1 cellular context compared by ENCODE assay signal in the genomic region with DNA sequence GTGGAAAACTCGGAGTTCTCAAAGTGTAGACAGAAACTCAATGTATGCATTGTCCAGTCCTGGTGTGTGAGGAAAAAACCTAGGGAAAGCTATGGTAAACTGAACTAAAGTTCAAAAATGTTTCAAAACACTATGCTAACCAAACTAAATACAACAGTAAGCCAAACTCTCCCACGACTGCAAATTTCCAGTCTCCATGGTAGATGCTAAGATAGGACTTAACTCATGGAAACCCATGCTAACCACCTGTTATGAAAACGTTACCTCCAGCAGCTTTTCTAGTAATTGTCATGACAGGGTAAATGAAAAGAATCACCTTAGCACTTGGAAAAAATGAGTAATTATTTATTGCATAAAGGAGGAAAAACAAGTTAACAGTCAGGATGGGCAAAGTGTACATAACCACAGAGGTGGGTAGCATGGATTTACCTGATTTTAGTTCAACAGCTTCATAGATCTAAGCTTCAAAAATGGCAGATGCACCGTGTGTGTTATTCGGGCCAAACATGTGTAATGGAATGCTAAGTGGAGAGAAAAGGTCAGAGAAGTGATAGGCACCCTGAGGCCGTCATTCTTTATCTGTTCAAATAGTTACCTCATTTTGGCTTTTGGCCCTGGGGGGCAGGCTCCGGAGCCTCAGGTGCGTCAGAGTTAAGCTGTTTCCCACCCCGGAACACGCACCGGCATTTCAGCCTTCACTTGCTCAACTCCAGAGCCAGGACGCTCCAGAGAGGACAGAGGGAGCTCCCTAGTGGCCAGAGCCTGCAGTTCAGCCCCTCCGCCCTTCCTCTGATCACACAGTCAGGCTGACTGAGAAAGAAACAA.
A peak's percentile ranks its signal among the peaks of the same experiment; 100 is the strongest.
TF ChIP-seq lines count a peak whose summit lies in the region.

No MANE protein-coding gene starts in this region.

TF ChIP-seq in HepG2, 621 proteins besides CTCF, POLR2A, EP300 and RAD21 (continued from another document and continues in another):
- TF ChIP-seq, protein P1, sequence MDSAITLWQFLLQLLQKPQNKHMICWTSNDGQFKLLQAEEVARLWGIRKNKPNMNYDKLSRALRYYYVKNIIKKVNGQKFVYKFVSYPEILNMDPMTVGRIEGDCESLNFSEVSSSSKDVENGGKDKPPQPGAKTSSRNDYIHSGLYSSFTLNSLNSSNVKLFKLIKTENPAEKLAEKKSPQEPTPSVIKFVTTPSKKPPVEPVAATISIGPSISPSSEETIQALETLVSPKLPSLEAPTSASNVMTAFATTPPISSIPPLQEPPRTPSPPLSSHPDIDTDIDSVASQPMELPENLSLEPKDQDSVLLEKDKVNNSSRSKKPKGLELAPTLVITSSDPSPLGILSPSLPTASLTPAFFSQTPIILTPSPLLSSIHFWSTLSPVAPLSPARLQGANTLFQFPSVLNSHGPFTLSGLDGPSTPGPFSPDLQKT (CRISPR knock-in tag; IDR thresholded peaks at IDR 0.05; ENCODE audit: borderline replicate concordance): no peak
- TF ChIP-seq MEIS1 (CRISPR knock-in tag; IDR thresholded peaks at IDR 0.05; ENCODE audit: borderline replicate concordance) (peak; percentile 92), DMAP1 (CRISPR knock-in tag; IDR thresholded peaks at IDR 0.05) (peak; percentile 65; the same call in 1 of the 2 replicates), HDAC2 (CRISPR knock-in tag; IDR thresholded peaks at IDR 0.05) (peak; percentile 66), ZNF331 (CRISPR knock-in tag; IDR thresholded peaks at IDR 0.05) (peak; percentile 41; the same call in 1 of the 2 replicates), ZNF775 (CRISPR knock-in tag; IDR thresholded peaks at IDR 0.05; ENCODE audit: borderline replicate concordance) (0 out of 2 replicates have a peak, but pooled peaks have one; percentile 68), ZNF772 (CRISPR knock-in tag; IDR thresholded peaks at IDR 0.05) (peak; percentile 82), SETDB1 (CRISPR knock-in tag; IDR thresholded peaks at IDR 0.05; ENCODE audit: borderline replicate concordance) (no peak), ZNF713 (CRISPR knock-in tag; IDR thresholded peaks at IDR 0.05) (no peak), CHD2 (IDR thresholded peaks at IDR 0.05; ENCODE audit: low read depth, low read length) (no peak), KMT2B (CRISPR knock-in tag; IDR thresholded peaks at IDR 0.05) (peak; percentile 83), ZNF841 (CRISPR knock-in tag; IDR thresholded peaks at IDR 0.05; ENCODE audit: borderline replicate concordance) (no peak), ZNF12 (CRISPR knock-in tag; IDR thresholded peaks at IDR 0.05) (no peak), SCMH1 (CRISPR knock-in tag; IDR thresholded peaks at IDR 0.05; ENCODE audit: borderline replicate concordance) (no peak), SMAD3 (CRISPR knock-in tag; IDR thresholded peaks at IDR 0.05) (no peak; the same call in 1 of the 2 replicates), ZNF839 (CRISPR knock-in tag; IDR thresholded peaks at IDR 0.05; ENCODE audit: borderline replicate concordance) (no peak), ZSCAN21 (CRISPR knock-in tag; IDR thresholded peaks at IDR 0.05; ENCODE audit: borderline replicate concordance) (0 out of 2 replicates have a peak, but pooled peaks have one; percentile 45), BRD4 (CRISPR knock-in tag; IDR thresholded peaks at IDR 0.05) (0 out of 2 replicates have a peak, but pooled peaks have one; percentile 49), SAFB2 (CRISPR knock-in tag; IDR thresholded peaks at IDR 0.05; ENCODE audit: borderline replicate concordance, low read depth) (no peak), TOPORS (CRISPR knock-in tag; IDR thresholded peaks at IDR 0.05) (0 out of 2 replicates have a peak, but pooled peaks have one; percentile 49), ZNF619 (CRISPR knock-in tag; IDR thresholded peaks at IDR 0.05) (peak; percentile 97; the same call in 1 of the 2 replicates), NPAS2 (CRISPR knock-in tag; IDR thresholded peaks at IDR 0.05; ENCODE audit: borderline replicate concordance) (no peak), PHF20 (CRISPR knock-in tag; IDR thresholded peaks at IDR 0.05) (no peak), RNF2 (conservative IDR thresholded peaks at IDR 0.05; ENCODE audit: low read depth) (peak; percentile 89), NR3C1 (CRISPR knock-in tag; IDR thresholded peaks at IDR 0.05) (no peak), ZFP90 (CRISPR knock-in tag; IDR thresholded peaks at IDR 0.05; ENCODE audit: borderline replicate concordance) (peak; percentile 85), KAT7 (CRISPR knock-in tag; IDR thresholded peaks at IDR 0.05; ENCODE audit: borderline replicate concordance) (peak; percentile 54; the same call in 1 of the 2 replicates), ZNF530 (CRISPR knock-in tag; IDR thresholded peaks at IDR 0.05; ENCODE audit: low read depth) (no peak), PLRG1 (conservative IDR thresholded peaks at IDR 0.05) (no peak), ZNF546 (CRISPR knock-in tag; conservative IDR thresholded peaks at IDR 0.05) (no peak), ZNF30 (CRISPR knock-in tag; IDR thresholded peaks at IDR 0.05) (no peak), RFX1 (IDR thresholded peaks at IDR 0.05) (no peak), CAMTA2 (CRISPR knock-in tag; IDR thresholded peaks at IDR 0.05; ENCODE audit: borderline replicate concordance) (no peak; the same call in 1 of the 2 replicates), ZNF644 (CRISPR knock-in tag; IDR thresholded peaks at IDR 0.05; ENCODE audit: low read depth) (peak; percentile 88), GATAD1 (CRISPR knock-in tag; IDR thresholded peaks at IDR 0.05) (peak; percentile 50; the same call in 1 of the 2 replicates)
- TF ChIP-seq, protein P2, sequence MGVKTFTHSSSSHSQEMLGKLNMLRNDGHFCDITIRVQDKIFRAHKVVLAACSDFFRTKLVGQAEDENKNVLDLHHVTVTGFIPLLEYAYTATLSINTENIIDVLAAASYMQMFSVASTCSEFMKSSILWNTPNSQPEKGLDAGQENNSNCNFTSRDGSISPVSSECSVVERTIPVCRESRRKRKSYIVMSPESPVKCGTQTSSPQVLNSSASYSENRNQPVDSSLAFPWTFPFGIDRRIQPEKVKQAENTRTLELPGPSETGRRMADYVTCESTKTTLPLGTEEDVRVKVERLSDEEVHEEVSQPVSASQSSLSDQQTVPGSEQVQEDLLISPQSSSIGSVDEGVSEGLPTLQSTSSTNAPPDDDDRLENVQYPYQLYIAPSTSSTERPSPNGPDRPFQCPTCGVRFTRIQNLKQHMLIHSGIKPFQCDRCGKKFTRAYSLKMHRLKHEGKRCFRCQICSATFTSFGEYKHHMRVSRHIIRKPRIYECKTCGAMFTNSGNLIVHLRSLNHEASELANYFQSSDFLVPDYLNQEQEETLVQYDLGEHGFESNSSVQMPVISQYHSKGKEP (CRISPR knock-in tag; IDR thresholded peaks at IDR 0.05): no peak
- TF ChIP-seq, protein P3, sequence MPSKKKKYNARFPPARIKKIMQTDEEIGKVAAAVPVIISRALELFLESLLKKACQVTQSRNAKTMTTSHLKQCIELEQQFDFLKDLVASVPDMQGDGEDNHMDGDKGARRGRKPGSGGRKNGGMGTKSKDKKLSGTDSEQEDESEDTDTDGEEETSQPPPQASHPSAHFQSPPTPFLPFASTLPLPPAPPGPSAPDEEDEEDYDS (CRISPR knock-in tag; IDR thresholded peaks at IDR 0.05): peak; percentile 58; the same call in 1 of the 2 replicates
- TF ChIP-seq, protein P4, sequence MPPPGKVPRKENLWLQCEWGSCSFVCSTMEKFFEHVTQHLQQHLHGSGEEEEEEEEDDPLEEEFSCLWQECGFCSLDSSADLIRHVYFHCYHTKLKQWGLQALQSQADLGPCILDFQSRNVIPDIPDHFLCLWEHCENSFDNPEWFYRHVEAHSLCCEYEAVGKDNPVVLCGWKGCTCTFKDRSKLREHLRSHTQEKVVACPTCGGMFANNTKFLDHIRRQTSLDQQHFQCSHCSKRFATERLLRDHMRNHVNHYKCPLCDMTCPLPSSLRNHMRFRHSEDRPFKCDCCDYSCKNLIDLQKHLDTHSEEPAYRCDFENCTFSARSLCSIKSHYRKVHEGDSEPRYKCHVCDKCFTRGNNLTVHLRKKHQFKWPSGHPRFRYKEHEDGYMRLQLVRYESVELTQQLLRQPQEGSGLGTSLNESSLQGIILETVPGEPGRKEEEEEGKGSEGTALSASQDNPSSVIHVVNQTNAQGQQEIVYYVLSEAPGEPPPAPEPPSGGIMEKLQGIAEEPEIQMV (CRISPR knock-in tag; IDR thresholded peaks at IDR 0.05; ENCODE audit: low read depth): peak; percentile 54; the same call in 1 of the 2 replicates
- TF ChIP-seq, protein P5, sequence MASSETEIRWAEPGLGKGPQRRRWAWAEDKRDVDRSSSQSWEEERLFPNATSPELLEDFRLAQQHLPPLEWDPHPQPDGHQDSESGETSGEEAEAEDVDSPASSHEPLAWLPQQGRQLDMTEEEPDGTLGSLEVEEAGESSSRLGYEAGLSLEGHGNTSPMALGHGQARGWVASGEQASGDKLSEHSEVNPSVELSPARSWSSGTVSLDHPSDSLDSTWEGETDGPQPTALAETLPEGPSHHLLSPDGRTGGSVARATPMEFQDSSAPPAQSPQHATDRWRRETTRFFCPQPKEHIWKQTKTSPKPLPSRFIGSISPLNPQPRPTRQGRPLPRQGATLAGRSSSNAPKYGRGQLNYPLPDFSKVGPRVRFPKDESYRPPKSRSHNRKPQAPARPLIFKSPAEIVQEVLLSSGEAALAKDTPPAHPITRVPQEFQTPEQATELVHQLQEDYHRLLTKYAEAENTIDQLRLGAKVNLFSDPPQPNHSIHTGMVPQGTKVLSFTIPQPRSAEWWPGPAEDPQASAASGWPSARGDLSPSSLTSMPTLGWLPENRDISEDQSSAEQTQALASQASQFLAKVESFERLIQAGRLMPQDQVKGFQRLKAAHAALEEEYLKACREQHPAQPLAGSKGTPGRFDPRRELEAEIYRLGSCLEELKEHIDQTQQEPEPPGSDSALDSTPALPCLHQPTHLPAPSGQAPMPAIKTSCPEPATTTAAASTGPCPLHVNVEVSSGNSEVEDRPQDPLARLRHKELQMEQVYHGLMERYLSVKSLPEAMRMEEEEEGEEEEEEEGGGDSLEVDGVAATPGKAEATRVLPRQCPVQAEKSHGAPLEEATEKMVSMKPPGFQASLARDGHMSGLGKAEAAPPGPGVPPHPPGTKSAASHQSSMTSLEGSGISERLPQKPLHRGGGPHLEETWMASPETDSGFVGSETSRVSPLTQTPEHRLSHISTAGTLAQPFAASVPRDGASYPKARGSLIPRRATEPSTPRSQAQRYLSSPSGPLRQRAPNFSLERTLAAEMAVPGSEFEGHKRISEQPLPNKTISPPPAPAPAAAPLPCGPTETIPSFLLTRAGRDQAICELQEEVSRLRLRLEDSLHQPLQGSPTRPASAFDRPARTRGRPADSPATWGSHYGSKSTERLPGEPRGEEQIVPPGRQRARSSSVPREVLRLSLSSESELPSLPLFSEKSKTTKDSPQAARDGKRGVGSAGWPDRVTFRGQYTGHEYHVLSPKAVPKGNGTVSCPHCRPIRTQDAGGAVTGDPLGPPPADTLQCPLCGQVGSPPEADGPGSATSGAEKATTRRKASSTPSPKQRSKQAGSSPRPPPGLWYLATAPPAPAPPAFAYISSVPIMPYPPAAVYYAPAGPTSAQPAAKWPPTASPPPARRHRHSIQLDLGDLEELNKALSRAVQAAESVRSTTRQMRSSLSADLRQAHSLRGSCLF (CRISPR knock-in tag; IDR thresholded peaks at IDR 0.05; ENCODE audit: borderline replicate concordance): no peak
- TF ChIP-seq, protein P6, sequence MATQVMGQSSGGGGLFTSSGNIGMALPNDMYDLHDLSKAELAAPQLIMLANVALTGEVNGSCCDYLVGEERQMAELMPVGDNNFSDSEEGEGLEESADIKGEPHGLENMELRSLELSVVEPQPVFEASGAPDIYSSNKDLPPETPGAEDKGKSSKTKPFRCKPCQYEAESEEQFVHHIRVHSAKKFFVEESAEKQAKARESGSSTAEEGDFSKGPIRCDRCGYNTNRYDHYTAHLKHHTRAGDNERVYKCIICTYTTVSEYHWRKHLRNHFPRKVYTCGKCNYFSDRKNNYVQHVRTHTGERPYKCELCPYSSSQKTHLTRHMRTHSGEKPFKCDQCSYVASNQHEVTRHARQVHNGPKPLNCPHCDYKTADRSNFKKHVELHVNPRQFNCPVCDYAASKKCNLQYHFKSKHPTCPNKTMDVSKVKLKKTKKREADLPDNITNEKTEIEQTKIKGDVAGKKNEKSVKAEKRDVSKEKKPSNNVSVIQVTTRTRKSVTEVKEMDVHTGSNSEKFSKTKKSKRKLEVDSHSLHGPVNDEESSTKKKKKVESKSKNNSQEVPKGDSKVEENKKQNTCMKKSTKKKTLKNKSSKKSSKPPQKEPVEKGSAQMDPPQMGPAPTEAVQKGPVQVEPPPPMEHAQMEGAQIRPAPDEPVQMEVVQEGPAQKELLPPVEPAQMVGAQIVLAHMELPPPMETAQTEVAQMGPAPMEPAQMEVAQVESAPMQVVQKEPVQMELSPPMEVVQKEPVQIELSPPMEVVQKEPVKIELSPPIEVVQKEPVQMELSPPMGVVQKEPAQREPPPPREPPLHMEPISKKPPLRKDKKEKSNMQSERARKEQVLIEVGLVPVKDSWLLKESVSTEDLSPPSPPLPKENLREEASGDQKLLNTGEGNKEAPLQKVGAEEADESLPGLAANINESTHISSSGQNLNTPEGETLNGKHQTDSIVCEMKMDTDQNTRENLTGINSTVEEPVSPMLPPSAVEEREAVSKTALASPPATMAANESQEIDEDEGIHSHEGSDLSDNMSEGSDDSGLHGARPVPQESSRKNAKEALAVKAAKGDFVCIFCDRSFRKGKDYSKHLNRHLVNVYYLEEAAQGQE (IDR thresholded peaks at IDR 0.05; ENCODE audit: borderline replicate concordance in 1 of 2, low read depth in 1 of 2, low read length in 2 of 2): no peak
- TF ChIP-seq, protein P7, sequence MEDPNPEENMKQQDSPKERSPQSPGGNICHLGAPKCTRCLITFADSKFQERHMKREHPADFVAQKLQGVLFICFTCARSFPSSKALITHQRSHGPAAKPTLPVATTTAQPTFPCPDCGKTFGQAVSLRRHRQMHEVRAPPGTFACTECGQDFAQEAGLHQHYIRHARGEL (CRISPR knock-in tag; IDR thresholded peaks at IDR 0.05): no peak
- TF ChIP-seq, protein P8, sequence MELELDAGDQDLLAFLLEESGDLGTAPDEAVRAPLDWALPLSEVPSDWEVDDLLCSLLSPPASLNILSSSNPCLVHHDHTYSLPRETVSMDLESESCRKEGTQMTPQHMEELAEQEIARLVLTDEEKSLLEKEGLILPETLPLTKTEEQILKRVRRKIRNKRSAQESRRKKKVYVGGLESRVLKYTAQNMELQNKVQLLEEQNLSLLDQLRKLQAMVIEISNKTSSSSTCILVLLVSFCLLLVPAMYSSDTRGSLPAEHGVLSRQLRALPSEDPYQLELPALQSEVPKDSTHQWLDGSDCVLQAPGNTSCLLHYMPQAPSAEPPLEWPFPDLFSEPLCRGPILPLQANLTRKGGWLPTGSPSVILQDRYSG (CRISPR knock-in tag; IDR thresholded peaks at IDR 0.05): no peak
- TF ChIP-seq, protein P9, sequence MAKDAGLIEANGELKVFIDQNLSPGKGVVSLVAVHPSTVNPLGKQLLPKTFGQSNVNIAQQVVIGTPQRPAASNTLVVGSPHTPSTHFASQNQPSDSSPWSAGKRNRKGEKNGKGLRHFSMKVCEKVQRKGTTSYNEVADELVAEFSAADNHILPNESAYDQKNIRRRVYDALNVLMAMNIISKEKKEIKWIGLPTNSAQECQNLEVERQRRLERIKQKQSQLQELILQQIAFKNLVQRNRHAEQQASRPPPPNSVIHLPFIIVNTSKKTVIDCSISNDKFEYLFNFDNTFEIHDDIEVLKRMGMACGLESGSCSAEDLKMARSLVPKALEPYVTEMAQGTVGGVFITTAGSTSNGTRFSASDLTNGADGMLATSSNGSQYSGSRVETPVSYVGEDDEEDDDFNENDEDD (CRISPR knock-in tag; IDR thresholded peaks at IDR 0.05; ENCODE audit: borderline replicate concordance): peak; percentile 82
- TF ChIP-seq, protein P10, sequence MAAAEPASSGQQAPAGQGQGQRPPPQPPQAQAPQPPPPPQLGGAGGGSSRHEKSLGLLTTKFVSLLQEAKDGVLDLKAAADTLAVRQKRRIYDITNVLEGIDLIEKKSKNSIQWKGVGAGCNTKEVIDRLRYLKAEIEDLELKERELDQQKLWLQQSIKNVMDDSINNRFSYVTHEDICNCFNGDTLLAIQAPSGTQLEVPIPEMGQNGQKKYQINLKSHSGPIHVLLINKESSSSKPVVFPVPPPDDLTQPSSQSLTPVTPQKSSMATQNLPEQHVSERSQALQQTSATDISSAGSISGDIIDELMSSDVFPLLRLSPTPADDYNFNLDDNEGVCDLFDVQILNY (CRISPR knock-in tag; conservative IDR thresholded peaks at IDR 0.05): no peak
